8 cellular contexts compared by ENCODE assay signal in the genomic region with DNA sequence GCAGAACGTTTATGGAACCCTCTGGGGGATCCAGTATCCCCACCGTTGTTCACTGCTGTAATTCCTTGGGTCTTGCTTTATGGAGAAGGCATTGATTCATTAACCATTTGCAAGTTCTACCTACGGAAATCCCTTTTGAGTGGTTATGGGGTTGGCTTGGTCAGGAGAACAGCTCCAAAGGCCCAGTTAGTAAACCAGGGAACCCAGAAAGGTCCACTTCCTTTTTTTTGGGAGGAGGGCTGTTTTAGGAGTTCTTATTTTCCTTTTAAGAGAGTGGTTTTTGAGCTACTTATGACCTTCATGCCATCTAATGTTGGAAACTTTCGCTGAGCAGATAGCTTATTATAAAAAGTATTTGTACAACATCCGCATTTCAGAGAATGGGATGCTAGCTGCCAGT. TPM values are rescaled to one million over a fixed set of nuclear protein-coding genes. Genes with fewer than 3 reads are reported as not detected.
DNase-seq lines count a peak whose midpoint lies in the region; ATAC-seq and TF ChIP-seq lines count a peak whose summit lies in the region.

No MANE protein-coding gene starts in this region.

- no peak overlapping the region for H3K9ac ChIP-seq in endocrine pancreas (ENCODE audit: control insufficient read depth, insufficient read depth, low read length)

- peak overlapping the region; percentile 98 for H3K4me3 ChIP-seq in CD8-positive, alpha-beta T cell (ENCODE audit: low read depth, low read length)
- peak overlapping the region; percentile 71 for H3K4me3 ChIP-seq in endocrine pancreas (ENCODE audit: control insufficient read depth, insufficient read depth, low read length)

- peaks cover 24% of the 10 kb centered on the region for H3K4me1 ChIP-seq in CD8-positive, alpha-beta T cell (ENCODE audit: insufficient read depth, low read length)
- no peaks in the 10 kb centered on the region for H3K4me1 ChIP-seq in endocrine pancreas (ENCODE audit: control insufficient read depth, insufficient read depth, low read length)

- no peaks in the 10 kb centered on the region for H3K27me3 ChIP-seq in CD8-positive, alpha-beta T cell (ENCODE audit: insufficient read depth, low read length)
- no peaks in the 10 kb centered on the region for H3K27me3 ChIP-seq in endocrine pancreas (ENCODE audit: control insufficient read depth, insufficient read depth, low read length)

- H3K36me3 Mint-ChIP-seq in CD8-positive, alpha-beta T cell, result peaks cover 14% of the 10 kb centered on the region
- peaks cover 3% of the 10 kb centered on the region for H3K36me3 Mint-ChIP-seq in osteocyte (ENCODE audit: unreplicated experiment)

- H3K27ac ChIP-seq in CD8-positive, alpha-beta T cell (ENCODE audit: low read depth, low read length), result no peak overlapping the region

- peak overlapping the region; percentile 18 for H3K27ac Mint-ChIP-seq in CD8-positive, alpha-beta T cell
- H3K27ac Mint-ChIP-seq in osteocyte (ENCODE audit: unreplicated experiment), result peak overlapping the region; percentile 54

- H3K9me3 ChIP-seq in CD8-positive, alpha-beta T cell (ENCODE audit: low read length), result no peaks in the 10 kb centered on the region
- H3K9me3 ChIP-seq in endocrine pancreas (ENCODE audit: control insufficient read depth, low read length), result no peaks in the 10 kb centered on the region

- CTCF ChIA-PET in CD8-positive, alpha-beta T cell (lab: Charles Lee), result interaction anchor here (1.3 kb wide), 2 partner anchors 9 to 45 kb away, joined by 3 to 4 read pairs; no protein-coding TSS in a partner anchor

- TF ChIP-seq CTCF in CD8-positive, alpha-beta T cell (IDR thresholded peaks at IDR 0.05), result no peak
- TF ChIP-seq CTCF in osteocyte (IDR thresholded peaks at IDR 0.05), result no peak

- peaks cover 45% of the 10 kb centered on the region for H3K4me1 Mint-ChIP-seq in CD8-positive, alpha-beta T cell (ENCODE audit: low read depth)
- H3K4me1 Mint-ChIP-seq in osteocyte (ENCODE audit: unreplicated experiment), result peaks cover 27% of the 10 kb centered on the region

- DNase-seq in CD8-positive, alpha-beta T cell, result no peak
- DNase-seq in NOMO-1 treated with dmso at 0.1 percent for 144 hours (lab: John Stamatoyannopoulos, UW; ENCODE audit: unreplicated experiment), result peak; percentile 21
- DNase-seq in osteocyte (ENCODE audit: extremely low spot score, unreplicated experiment), result no peak
- no peak for DNase-seq in left lobe of liver (ENCODE audit: low spot score)
- no peak for DNase-seq in NCI-H2081 treated with DMSO at 0.1 percent for 48 hours (lab: John Stamatoyannopoulos, UW)
- no peak for DNase-seq in NK-92 treated with Interleukin-12 subunit alpha and Interleukin-12 subunit beta, amount 100 ng/mL, for 24 hours (lab: John Stamatoyannopoulos, UW)
- no peak for DNase-seq in NK-92 (lab: John Stamatoyannopoulos, UW; ENCODE audit: unreplicated experiment)

- intact Hi-C loops in CD8-positive, alpha-beta T cell (cut with DNase I, micrococcal nuclease), result loop anchor here in 1 of 2 experiments (10.0 kb wide), 1 partner anchor 49 kb away; no protein-coding TSS in a partner anchor

- H3K27me3 Mint-ChIP-seq in CD8-positive, alpha-beta T cell (ENCODE audit: low read depth), result no peaks in the 10 kb centered on the region
- no peaks in the 10 kb centered on the region for H3K27me3 Mint-ChIP-seq in osteocyte (ENCODE audit: unreplicated experiment)

- no peaks in the 10 kb centered on the region for H3K9me3 Mint-ChIP-seq in CD8-positive, alpha-beta T cell
- no peaks in the 10 kb centered on the region for H3K9me3 Mint-ChIP-seq in osteocyte (ENCODE audit: unreplicated experiment)

- H3K4me3 Mint-ChIP-seq in CD8-positive, alpha-beta T cell, result peak overlapping the region; percentile 92
- peak overlapping the region; percentile 91 for H3K4me3 Mint-ChIP-seq in osteocyte (ENCODE audit: unreplicated experiment)

- POLR2A ChIA-PET in CD8-positive, alpha-beta T cell (lab: Charles Lee), result interaction anchor here (1.1 to 3.8 kb wide), 7 partner anchors 13 to 132 kb away, joined by 3 to 33 read pairs (median 10); partner anchors contain the start of genes MDH2, RHBDD2, STYXL1 and TMEM120A

- no peak for ATAC-seq in CD8-positive, alpha-beta T cell
- ATAC-seq in left lobe of liver, result no peak

- H3K36me3 ChIP-seq in CD8-positive, alpha-beta T cell (ENCODE audit: insufficient read depth, low read length), result no peaks in the 10 kb centered on the region
- H3K36me3 ChIP-seq in endocrine pancreas (ENCODE audit: control insufficient read depth, insufficient read depth, low read length), result no peaks in the 10 kb centered on the region

RNA-seq across cellular contexts. Expression of gene POR, which starts 1.3 kb away (rescaled TPM):
- 10 to 100 TPM; 64.4 to 66.7 TPM for total RNA-seq in CD8-positive, alpha-beta T cell
- 62.1 and 74.0 TPM in 2 replicates for total RNA-seq in osteocyte
- 741 TPM for total RNA-seq in left lobe of liver

RNA-seq across cellular contexts. Expression of gene RHBDD2, which starts 37.4 kb away (rescaled TPM):
- total RNA-seq in CD8-positive, alpha-beta T cell, result 100 to 1,000 TPM; 167 to 173 TPM
- total RNA-seq in osteocyte, result 44.8 and 50.7 TPM in 2 replicates
- 32.9 TPM for total RNA-seq in left lobe of liver
